ENCODE assay signal across 1 cellular context in the genomic region with DNA sequence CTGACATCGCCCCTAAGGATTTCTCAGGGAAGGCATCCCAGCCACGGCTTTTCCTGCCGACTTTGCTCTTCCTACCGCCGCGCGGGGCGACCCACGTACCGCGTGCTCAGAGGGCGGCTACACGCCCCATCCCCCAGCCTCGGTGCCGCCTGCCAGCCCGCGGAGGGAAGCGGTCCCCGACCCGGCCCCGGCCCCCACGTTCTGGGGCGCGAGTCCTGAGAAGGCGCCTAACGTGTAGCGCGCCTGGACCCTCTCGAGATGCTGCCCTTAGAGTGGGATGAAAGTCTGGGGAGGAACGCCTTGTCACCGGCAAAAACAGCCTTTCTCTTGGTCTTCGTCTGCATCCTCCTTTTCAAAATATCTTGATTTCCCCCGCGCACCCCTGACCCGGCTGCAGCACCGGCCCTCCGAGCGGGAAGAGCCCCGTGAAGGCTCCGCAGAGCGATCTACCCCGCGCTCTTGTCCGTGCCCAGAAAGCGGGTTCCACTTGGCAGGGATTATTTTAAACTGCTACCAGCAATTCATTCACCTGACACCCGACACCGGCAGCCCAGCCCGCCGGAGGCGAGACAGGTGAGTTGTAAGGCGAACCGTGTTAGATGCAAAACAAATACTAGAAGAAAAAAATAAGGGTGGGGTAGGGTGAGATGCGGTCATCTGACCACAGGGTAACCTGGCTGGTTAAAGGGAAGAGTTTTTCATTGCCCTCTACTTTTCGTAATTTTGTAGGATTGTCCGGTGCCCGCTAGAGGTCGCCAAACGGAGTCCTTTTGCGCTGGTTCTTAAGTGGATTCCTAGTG.
TF ChIP-seq lines count a peak whose summit lies in the region.

No MANE protein-coding gene starts in this region.

TF ChIP-seq in HepG2, 621 proteins besides CTCF, POLR2A, EP300 and RAD21 (continued from another document and continues in another):
- TF ChIP-seq, protein P1, sequence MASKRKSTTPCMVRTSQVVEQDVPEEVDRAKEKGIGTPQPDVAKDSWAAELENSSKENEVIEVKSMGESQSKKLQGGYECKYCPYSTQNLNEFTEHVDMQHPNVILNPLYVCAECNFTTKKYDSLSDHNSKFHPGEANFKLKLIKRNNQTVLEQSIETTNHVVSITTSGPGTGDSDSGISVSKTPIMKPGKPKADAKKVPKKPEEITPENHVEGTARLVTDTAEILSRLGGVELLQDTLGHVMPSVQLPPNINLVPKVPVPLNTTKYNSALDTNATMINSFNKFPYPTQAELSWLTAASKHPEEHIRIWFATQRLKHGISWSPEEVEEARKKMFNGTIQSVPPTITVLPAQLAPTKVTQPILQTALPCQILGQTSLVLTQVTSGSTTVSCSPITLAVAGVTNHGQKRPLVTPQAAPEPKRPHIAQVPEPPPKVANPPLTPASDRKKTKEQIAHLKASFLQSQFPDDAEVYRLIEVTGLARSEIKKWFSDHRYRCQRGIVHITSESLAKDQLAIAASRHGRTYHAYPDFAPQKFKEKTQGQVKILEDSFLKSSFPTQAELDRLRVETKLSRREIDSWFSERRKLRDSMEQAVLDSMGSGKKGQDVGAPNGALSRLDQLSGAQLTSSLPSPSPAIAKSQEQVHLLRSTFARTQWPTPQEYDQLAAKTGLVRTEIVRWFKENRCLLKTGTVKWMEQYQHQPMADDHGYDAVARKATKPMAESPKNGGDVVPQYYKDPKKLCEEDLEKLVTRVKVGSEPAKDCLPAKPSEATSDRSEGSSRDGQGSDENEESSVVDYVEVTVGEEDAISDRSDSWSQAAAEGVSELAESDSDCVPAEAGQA (IDR thresholded peaks at IDR 0.05; ENCODE audit: low read depth) = no peak
- TF ChIP-seq, protein P1 (CRISPR knock-in tag; IDR thresholded peaks at IDR 0.05; ENCODE audit: borderline replicate concordance) = no peak; the same call in 1 of the 2 replicates
- TF ChIP-seq ERF (CRISPR knock-in tag; IDR thresholded peaks at IDR 0.05) = no peak; the same call in 1 of the 2 replicates
- 0 out of 2 replicates have a peak, but pooled peaks have one; percentile 21 for TF ChIP-seq ZBTB38 (CRISPR knock-in tag; IDR thresholded peaks at IDR 0.05)
- TF ChIP-seq ZNF383 (CRISPR knock-in tag; IDR thresholded peaks at IDR 0.05; ENCODE audit: borderline replicate concordance) = peak; percentile 36; the same call in 1 of the 2 replicates
- TF ChIP-seq BCL6 (CRISPR knock-in tag; IDR thresholded peaks at IDR 0.05) = peak; percentile 50
- TF ChIP-seq ZNF713 (CRISPR knock-in tag; IDR thresholded peaks at IDR 0.05) = 0 out of 2 replicates have a peak, but pooled peaks have one; percentile 26
- peak; percentile 27; the same call in 1 of the 2 replicates for TF ChIP-seq THAP11 (CRISPR knock-in tag; IDR thresholded peaks at IDR 0.05)
- TF ChIP-seq, protein P2, sequence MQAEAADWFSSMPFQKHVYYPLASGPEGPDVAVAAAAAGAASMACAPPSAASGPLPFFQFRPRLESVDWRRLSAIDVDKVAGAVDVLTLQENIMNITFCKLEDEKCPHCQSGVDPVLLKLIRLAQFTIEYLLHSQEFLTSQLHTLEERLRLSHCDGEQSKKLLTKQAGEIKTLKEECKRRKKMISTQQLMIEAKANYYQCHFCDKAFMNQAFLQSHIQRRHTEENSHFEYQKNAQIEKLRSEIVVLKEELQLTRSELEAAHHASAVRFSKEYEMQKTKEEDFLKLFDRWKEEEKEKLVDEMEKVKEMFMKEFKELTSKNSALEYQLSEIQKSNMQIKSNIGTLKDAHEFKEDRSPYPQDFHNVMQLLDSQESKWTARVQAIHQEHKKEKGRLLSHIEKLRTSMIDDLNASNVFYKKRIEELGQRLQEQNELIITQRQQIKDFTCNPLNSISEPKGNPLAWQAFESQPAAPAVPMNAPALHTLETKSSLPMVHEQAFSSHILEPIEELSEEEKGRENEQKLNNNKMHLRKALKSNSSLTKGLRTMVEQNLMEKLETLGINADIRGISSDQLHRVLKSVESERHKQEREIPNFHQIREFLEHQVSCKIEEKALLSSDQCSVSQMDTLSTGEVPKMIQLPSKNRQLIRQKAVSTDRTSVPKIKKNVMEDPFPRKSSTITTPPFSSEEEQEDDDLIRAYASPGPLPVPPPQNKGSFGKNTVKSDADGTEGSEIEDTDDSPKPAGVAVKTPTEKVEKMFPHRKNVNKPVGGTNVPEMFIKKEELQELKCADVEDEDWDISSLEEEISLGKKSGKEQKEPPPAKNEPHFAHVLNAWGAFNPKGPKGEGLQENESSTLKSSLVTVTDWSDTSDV (CRISPR knock-in tag; IDR thresholded peaks at IDR 0.05) = no peak
- TF ChIP-seq RARG (CRISPR knock-in tag; IDR thresholded peaks at IDR 0.05; ENCODE audit: low read depth) = no peak
- peak; percentile 74; the same call in 1 of the 2 replicates for TF ChIP-seq SAP130 (CRISPR knock-in tag; IDR thresholded peaks at IDR 0.05; ENCODE audit: low read depth)
- TF ChIP-seq, protein P3, sequence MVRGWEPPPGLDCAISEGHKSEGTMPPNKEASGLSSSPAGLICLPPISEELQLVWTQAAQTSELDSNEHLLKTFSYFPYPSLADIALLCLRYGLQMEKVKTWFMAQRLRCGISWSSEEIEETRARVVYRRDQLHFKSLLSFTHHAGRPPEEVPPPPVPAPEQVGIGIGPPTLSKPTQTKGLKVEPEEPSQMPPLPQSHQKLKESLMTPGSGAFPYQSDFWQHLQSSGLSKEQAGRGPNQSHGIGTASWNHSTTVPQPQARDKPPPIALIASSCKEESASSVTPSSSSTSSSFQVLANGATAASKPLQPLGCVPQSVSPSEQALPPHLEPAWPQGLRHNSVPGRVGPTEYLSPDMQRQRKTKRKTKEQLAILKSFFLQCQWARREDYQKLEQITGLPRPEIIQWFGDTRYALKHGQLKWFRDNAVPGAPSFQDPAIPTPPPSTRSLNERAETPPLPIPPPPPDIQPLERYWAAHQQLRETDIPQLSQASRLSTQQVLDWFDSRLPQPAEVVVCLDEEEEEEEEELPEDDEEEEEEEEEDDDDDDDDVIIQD (CRISPR knock-in tag; IDR thresholded peaks at IDR 0.05; ENCODE audit: low read depth) = no peak; the same call in 1 of the 2 replicates
- TF ChIP-seq ZNF331 (CRISPR knock-in tag; IDR thresholded peaks at IDR 0.05) = 0 out of 2 replicates have a peak, but pooled peaks have one; percentile 2
- TF ChIP-seq, protein P4, sequence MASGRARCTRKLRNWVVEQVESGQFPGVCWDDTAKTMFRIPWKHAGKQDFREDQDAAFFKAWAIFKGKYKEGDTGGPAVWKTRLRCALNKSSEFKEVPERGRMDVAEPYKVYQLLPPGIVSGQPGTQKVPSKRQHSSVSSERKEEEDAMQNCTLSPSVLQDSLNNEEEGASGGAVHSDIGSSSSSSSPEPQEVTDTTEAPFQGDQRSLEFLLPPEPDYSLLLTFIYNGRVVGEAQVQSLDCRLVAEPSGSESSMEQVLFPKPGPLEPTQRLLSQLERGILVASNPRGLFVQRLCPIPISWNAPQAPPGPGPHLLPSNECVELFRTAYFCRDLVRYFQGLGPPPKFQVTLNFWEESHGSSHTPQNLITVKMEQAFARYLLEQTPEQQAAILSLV (CRISPR knock-in tag; IDR thresholded peaks at IDR 0.05; ENCODE audit: borderline replicate concordance) = no peak
- no peak for TF ChIP-seq ZNF124 (CRISPR knock-in tag; IDR thresholded peaks at IDR 0.05)
- TF ChIP-seq HOXD1 (CRISPR knock-in tag; IDR thresholded peaks at IDR 0.05) = no peak
- TF ChIP-seq ZNF430 (CRISPR knock-in tag; IDR thresholded peaks at IDR 0.05) = no peak
- TF ChIP-seq NR2C2 (CRISPR knock-in tag; IDR thresholded peaks at IDR 0.05; ENCODE audit: borderline replicate concordance) = no peak; the same call in 1 of the 2 replicates
- TF ChIP-seq ARNT2 (CRISPR knock-in tag; IDR thresholded peaks at IDR 0.05; ENCODE audit: low read depth) = peak; percentile 43
- TF ChIP-seq, protein P5, sequence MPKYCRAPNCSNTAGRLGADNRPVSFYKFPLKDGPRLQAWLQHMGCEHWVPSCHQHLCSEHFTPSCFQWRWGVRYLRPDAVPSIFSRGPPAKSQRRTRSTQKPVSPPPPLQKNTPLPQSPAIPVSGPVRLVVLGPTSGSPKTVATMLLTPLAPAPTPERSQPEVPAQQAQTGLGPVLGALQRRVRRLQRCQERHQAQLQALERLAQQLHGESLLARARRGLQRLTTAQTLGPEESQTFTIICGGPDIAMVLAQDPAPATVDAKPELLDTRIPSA (CRISPR knock-in tag; IDR thresholded peaks at IDR 0.05; ENCODE audit: borderline replicate concordance) = no peak
- TF ChIP-seq, protein P6, sequence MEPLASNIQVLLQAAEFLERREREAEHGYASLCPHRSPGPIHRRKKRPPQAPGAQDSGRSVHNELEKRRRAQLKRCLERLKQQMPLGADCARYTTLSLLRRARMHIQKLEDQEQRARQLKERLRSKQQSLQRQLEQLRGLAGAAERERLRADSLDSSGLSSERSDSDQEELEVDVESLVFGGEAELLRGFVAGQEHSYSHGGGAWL (CRISPR knock-in tag; IDR thresholded peaks at IDR 0.05) = peak; percentile 45; the same call in 1 of the 2 replicates
- no peak for TF ChIP-seq ZNF552 (CRISPR knock-in tag; IDR thresholded peaks at IDR 0.05; ENCODE audit: borderline replicate concordance)
- TF ChIP-seq, protein P7, sequence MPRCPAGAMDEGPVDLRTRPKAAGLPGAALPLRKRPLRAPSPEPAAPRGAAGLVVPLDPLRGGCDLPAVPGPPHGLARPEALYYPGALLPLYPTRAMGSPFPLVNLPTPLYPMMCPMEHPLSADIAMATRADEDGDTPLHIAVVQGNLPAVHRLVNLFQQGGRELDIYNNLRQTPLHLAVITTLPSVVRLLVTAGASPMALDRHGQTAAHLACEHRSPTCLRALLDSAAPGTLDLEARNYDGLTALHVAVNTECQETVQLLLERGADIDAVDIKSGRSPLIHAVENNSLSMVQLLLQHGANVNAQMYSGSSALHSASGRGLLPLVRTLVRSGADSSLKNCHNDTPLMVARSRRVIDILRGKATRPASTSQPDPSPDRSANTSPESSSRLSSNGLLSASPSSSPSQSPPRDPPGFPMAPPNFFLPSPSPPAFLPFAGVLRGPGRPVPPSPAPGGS (CRISPR knock-in tag; IDR thresholded peaks at IDR 0.05) = 0 out of 2 replicates have a peak, but pooled peaks have one; percentile 34
- TF ChIP-seq SRY (CRISPR knock-in tag; IDR thresholded peaks at IDR 0.05) = no peak
- no peak for TF ChIP-seq MEF2D (CRISPR knock-in tag; IDR thresholded peaks at IDR 0.05)
- TF ChIP-seq, protein P8, sequence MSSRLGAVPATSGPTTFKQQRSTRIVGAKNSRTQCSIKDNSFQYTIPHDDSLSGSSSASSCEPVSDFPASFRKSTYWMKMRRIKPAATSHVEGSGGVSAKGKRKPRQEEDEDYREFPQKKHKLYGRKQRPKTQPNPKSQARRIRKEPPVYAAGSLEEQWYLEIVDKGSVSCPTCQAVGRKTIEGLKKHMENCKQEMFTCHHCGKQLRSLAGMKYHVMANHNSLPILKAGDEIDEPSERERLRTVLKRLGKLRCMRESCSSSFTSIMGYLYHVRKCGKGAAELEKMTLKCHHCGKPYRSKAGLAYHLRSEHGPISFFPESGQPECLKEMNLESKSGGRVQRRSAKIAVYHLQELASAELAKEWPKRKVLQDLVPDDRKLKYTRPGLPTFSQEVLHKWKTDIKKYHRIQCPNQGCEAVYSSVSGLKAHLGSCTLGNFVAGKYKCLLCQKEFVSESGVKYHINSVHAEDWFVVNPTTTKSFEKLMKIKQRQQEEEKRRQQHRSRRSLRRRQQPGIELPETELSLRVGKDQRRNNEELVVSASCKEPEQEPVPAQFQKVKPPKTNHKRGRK (CRISPR knock-in tag; IDR thresholded peaks at IDR 0.05) = no peak
- TF ChIP-seq MBNL3 (CRISPR knock-in tag; conservative IDR thresholded peaks at IDR 0.05) = no peak
- TF ChIP-seq NCOA2 (CRISPR knock-in tag; IDR thresholded peaks at IDR 0.05) = peak; percentile 30; the same call in 1 of the 2 replicates
- TF ChIP-seq, protein P9, sequence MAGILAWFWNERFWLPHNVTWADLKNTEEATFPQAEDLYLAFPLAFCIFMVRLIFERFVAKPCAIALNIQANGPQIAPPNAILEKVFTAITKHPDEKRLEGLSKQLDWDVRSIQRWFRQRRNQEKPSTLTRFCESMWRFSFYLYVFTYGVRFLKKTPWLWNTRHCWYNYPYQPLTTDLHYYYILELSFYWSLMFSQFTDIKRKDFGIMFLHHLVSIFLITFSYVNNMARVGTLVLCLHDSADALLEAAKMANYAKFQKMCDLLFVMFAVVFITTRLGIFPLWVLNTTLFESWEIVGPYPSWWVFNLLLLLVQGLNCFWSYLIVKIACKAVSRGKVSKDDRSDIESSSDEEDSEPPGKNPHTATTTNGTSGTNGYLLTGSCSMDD (CRISPR knock-in tag; IDR thresholded peaks at IDR 0.05) = no peak
- peak; percentile 71 for TF ChIP-seq ZBTB7B (CRISPR knock-in tag; IDR thresholded peaks at IDR 0.05)
- peak; percentile 25; the same call in 1 of the 2 replicates for TF ChIP-seq BORCS8-MEF2B (CRISPR knock-in tag; IDR thresholded peaks at IDR 0.05)
- TF ChIP-seq YY1 (IDR thresholded peaks at IDR 0.05; ENCODE audit: insufficient read depth, insufficient replicate concordance, low read depth, low read length) = peak; percentile 24
- 0 out of 2 replicates have a peak, but pooled peaks have one; percentile 65 for TF ChIP-seq ZNF235 (CRISPR knock-in tag; IDR thresholded peaks at IDR 0.05; ENCODE audit: borderline replicate concordance)
- TF ChIP-seq, protein P10, sequence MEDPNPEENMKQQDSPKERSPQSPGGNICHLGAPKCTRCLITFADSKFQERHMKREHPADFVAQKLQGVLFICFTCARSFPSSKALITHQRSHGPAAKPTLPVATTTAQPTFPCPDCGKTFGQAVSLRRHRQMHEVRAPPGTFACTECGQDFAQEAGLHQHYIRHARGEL (CRISPR knock-in tag; IDR thresholded peaks at IDR 0.05) = no peak
- no peak for TF ChIP-seq ZSCAN12 (CRISPR knock-in tag; IDR thresholded peaks at IDR 0.05)
- TF ChIP-seq, protein P11, sequence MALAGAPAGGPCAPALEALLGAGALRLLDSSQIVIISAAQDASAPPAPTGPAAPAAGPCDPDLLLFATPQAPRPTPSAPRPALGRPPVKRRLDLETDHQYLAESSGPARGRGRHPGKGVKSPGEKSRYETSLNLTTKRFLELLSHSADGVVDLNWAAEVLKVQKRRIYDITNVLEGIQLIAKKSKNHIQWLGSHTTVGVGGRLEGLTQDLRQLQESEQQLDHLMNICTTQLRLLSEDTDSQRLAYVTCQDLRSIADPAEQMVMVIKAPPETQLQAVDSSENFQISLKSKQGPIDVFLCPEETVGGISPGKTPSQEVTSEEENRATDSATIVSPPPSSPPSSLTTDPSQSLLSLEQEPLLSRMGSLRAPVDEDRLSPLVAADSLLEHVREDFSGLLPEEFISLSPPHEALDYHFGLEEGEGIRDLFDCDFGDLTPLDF (CRISPR knock-in tag; IDR thresholded peaks at IDR 0.05) = no peak
- TF ChIP-seq SP5 (CRISPR knock-in tag; IDR thresholded peaks at IDR 0.05; ENCODE audit: borderline replicate concordance, low read depth) = 0 out of 2 replicates have a peak, but pooled peaks have one; percentile 9
- no peak; the same call in 1 of the 2 replicates for TF ChIP-seq KLF6 (CRISPR knock-in tag; IDR thresholded peaks at IDR 0.05)
- no peak for TF ChIP-seq FLYWCH1 (CRISPR knock-in tag; IDR thresholded peaks at IDR 0.05)
